1 cellular context compared by ENCODE assay signal in genomic region chr2:31729065-31729439, GRCh38.
TF ChIP-seq lines count a peak whose summit lies in the region.

No MANE protein-coding gene starts in this region.

TF ChIP-seq in HepG2, 621 proteins besides CTCF, POLR2A, EP300 and RAD21 (continued from another document):
- TF ChIP-seq ZNF18 (CRISPR knock-in tag; IDR thresholded peaks at IDR 0.05; ENCODE audit: insufficient replicate concordance) (no peak), ZBED4 (CRISPR knock-in tag; IDR thresholded peaks at IDR 0.05; ENCODE audit: borderline replicate concordance) (no peak), E2F5 (CRISPR knock-in tag; conservative IDR thresholded peaks at IDR 0.05) (no peak), FOXM1 (CRISPR knock-in tag; IDR thresholded peaks at IDR 0.05) (no peak), PHF20 (CRISPR knock-in tag; IDR thresholded peaks at IDR 0.05) (no peak), ZNF839 (CRISPR knock-in tag; IDR thresholded peaks at IDR 0.05; ENCODE audit: borderline replicate concordance) (no peak), ZNF10 (CRISPR knock-in tag; IDR thresholded peaks at IDR 0.05; ENCODE audit: borderline replicate concordance, low read depth) (no peak), RAD51 (IDR thresholded peaks at IDR 0.05; ENCODE audit: borderline replicate concordance) (no peak), ZNF629 (CRISPR knock-in tag; conservative IDR thresholded peaks at IDR 0.05) (no peak), NCOR1 (IDR thresholded peaks at IDR 0.05; ENCODE audit: borderline replicate concordance, low read length) (no peak), SMAD3 (CRISPR knock-in tag; IDR thresholded peaks at IDR 0.05) (no peak), ZBTB7A (CRISPR knock-in tag; IDR thresholded peaks at IDR 0.05) (no peak), AHR (CRISPR knock-in tag; IDR thresholded peaks at IDR 0.05) (no peak), GABPB1 (CRISPR knock-in tag; IDR thresholded peaks at IDR 0.05) (peak; percentile 14; the same call in 1 of the 2 replicates), ZFYVE20 (CRISPR knock-in tag; IDR thresholded peaks at IDR 0.05; ENCODE audit: borderline replicate concordance, low read depth) (no peak), SRSF9 (IDR thresholded peaks at IDR 0.05; ENCODE audit: borderline replicate concordance, insufficient read depth, low read depth, low read length, poor library complexity, severe bottlenecking) (no peak), ZNF768 (CRISPR knock-in tag; IDR thresholded peaks at IDR 0.05) (no peak), ZNF501 (CRISPR knock-in tag; IDR thresholded peaks at IDR 0.05) (no peak), ZBTB14 (CRISPR knock-in tag; IDR thresholded peaks at IDR 0.05) (no peak), TEAD3 (CRISPR knock-in tag; optimal IDR thresholded peaks at IDR 0.05; ENCODE audit: borderline replicate concordance) (peak; percentile 1), PPARG (CRISPR knock-in tag; conservative IDR thresholded peaks at IDR 0.05) (0 out of 2 replicates have a peak, but pooled peaks have one; percentile 26), HIC2 (CRISPR knock-in tag; IDR thresholded peaks at IDR 0.05; ENCODE audit: low read depth) (peak; percentile 88; the same call in 1 of the 2 replicates), THAP9 (CRISPR knock-in tag; IDR thresholded peaks at IDR 0.05; ENCODE audit: borderline replicate concordance) (no peak), HNF4A (CRISPR knock-in tag; IDR thresholded peaks at IDR 0.05) (0 out of 2 replicates have a peak, but pooled peaks have one; percentile 23), ZNF549 (CRISPR knock-in tag; IDR thresholded peaks at IDR 0.05) (no peak), HBP1 (CRISPR knock-in tag; IDR thresholded peaks at IDR 0.05; ENCODE audit: low read depth) (no peak), FLYWCH1 (CRISPR knock-in tag; IDR thresholded peaks at IDR 0.05) (no peak), CSRNP1 (CRISPR knock-in tag; IDR thresholded peaks at IDR 0.05) (no peak), CEBPG (CRISPR knock-in tag; IDR thresholded peaks at IDR 0.05) (no peak), ZNF350 (CRISPR knock-in tag; IDR thresholded peaks at IDR 0.05; ENCODE audit: borderline replicate concordance, low read depth) (no peak), THYN1 (CRISPR knock-in tag; IDR thresholded peaks at IDR 0.05; ENCODE audit: borderline replicate concordance, low read depth) (no peak), ZNF770 (CRISPR knock-in tag; IDR thresholded peaks at IDR 0.05) (no peak), HINFP (CRISPR knock-in tag; IDR thresholded peaks at IDR 0.05; ENCODE audit: low read depth) (no peak)
